ENCODE assay signal across 23 cellular contexts in the genomic region with DNA sequence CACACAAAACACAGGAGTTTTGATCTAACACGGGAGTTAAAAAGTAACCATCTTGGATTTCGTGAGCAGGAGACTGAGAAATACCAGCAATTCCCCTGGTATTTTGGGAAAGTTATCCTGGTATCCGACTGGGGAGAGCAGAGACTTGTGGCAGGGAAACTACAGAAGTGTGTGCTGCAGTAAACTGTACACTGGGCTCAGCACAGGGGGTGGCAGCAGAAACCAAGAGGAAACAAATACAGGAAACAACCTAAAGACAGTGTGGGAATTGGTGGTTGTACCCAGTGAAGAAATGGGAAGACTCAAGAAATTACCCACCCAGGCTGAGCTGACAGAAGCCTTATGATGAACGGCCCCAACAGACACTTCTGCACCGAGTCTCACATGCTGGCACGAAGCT.
A peak's percentile ranks its signal among the peaks of the same experiment; 100 is the strongest.
DNase-seq lines count a peak whose midpoint lies in the region; ATAC-seq, FAIRE-seq and TF ChIP-seq lines count a peak whose summit lies in the region.
"Had no signal": no experiment of that assay in that cellular context is flagged by ENCODE, and none has a peak within 500 bp of the region (broad histone marks: within the 10 kb centered on the region; RNA-seq: fewer than 3 reads in every experiment).

No MANE protein-coding gene starts in this region.

- FAIRE-seq in K562 (lab: Jason Lieb, UNC) (peak; percentile 48), HepG2 (lab: Jason Lieb, UNC) (no peak)
- FAIRE-seq: GM19239 had no signal

- no peaks in the 10 kb centered on the region for H3K9me1 ChIP-seq in K562 (ENCODE audit: control insufficient read depth, insufficient read depth, low read length)

- peaks cover 0 to 7% of the 10 kb centered on the region in 2 experiments; a peak in 2 of 5 replicates for H3K4me1 ChIP-seq in K562 (replicated peaks in 1 of 2; ENCODE audit: control insufficient read depth in 2 of 2, insufficient read depth in 2 of 2, low read length in 2 of 2)
- H3K4me1 ChIP-seq in HepG2 (ENCODE audit: insufficient read depth, low read length), result peaks cover 61% of the 10 kb centered on the region
- H3K4me1 ChIP-seq in stomach smooth muscle (ENCODE audit: control insufficient read depth, insufficient read depth, low read length), result peaks cover 30% of the 10 kb centered on the region
- H3K4me1 ChIP-seq: BE2C had no signal

- no peak overlapping the region for H3K4me2 ChIP-seq in K562 (ENCODE audit: insufficient read depth, low read length)
- H3K4me2 ChIP-seq in HepG2 (ENCODE audit: low read depth, low read length), result no peak overlapping the region

- H3K36me3 ChIP-seq in K562 (ENCODE audit: control insufficient read depth, insufficient read depth, low read length) (peaks cover 15% of the 10 kb centered on the region), HepG2 (replicated peaks in 1 of 2; ENCODE audit: control insufficient read depth in 1 of 2, insufficient read depth in 2 of 2, low read length in 2 of 2) (peaks cover 19 to 50% of the 10 kb centered on the region in 2 experiments), stomach smooth muscle (ENCODE audit: control insufficient read depth in 2 of 2, insufficient read depth in 2 of 2, low read length in 2 of 2) (peaks cover 4 to 6% of the 10 kb centered on the region in 2 donors)
- H3K36me3 ChIP-seq: thyroid gland had no signal

- H3K9ac ChIP-seq in K562 (ENCODE audit: insufficient read depth in 1 of 2, low read depth in 2 of 2, low read length in 2 of 2) (no peak overlapping the region), HepG2 (ENCODE audit: insufficient read depth, low read depth, low read length) (no peak overlapping the region), stomach smooth muscle (ENCODE audit: low read length in 2 of 2) (peak overlapping the region in 1 of 2 donors; percentile 29)

- TF ChIP-seq POLR2A in K562 (conservative IDR thresholded peaks at IDR 0.05) (no peak), HepG2 (IDR thresholded peaks at IDR 0.05; ENCODE audit: insufficient read depth in 1 of 2, low read depth in 2 of 2, low read length in 2 of 2) (no peak)

- WGBS in K562 (ENCODE audit: insufficient coverage, low coverage, missing lambda C conversion rate), result 73% methylated on average over 6 of the region's 6 CpGs
- 82% methylated on average over 6 of the region's 6 CpGs for WGBS in HepG2 (ENCODE audit: low lambda C conversion rate)

- in situ Hi-C loops in KBM-7 (cut with MboI; ENCODE audit: low pct_unique_long_range_greater_than_20kb, low sequenced_read_pairs) (no loop called here), K562 (cut with MboI) (no loop called here), HepG2 (cut with HindIII; ENCODE audit: extremely low pct_ligation_motif_present, low pct_unique_long_range_greater_than_20kb) (no loop called here)

- H4K20me1 ChIP-seq in K562 (replicated peaks; ENCODE audit: control insufficient read depth, insufficient read depth, low read length), result no peaks in the 10 kb centered on the region
- peaks cover 10% of the 10 kb centered on the region; the same call in 1 of the 2 replicates for H4K20me1 ChIP-seq in HepG2 (ENCODE audit: insufficient read depth, low read length)

- BruUV-seq in K562 (replicated peaks; lab: Mats Ljungman, UMichigan) (no TSS peak), HepG2 (replicated peaks; lab: Mats Ljungman, UMichigan) (no TSS peak)

- H3K9me3 ChIP-seq in K562 (replicated peaks; ENCODE audit: control insufficient read depth, insufficient read depth, low read depth, low read length), result no peaks in the 10 kb centered on the region
- H3K9me3 ChIP-seq in HepG2 (ENCODE audit: low read length), result no peaks in the 10 kb centered on the region
- peaks cover 0 to 5% of the 10 kb centered on the region in 2 donors for H3K9me3 ChIP-seq in stomach smooth muscle (ENCODE audit: control insufficient read depth in 2 of 2, low read length in 2 of 2)
- H3K9me3 ChIP-seq: BE2C, right lobe of liver, thyroid gland had no signal

- DNase-seq in KBM-7 (peak; percentile 32), K562 (ENCODE audit: extremely low read depth in 1 of 4, low spot score in 3 of 4) (no peak), HepG2 (ENCODE audit: low spot score) (no peak), NCI-H2171 (lab: John Stamatoyannopoulos, UW) (no peak)
- DNase-seq: activated CD8-positive, alpha-beta memory T cell treated with anti-CD3 and anti-CD28 coated beads for 24 hours; activated T-cell treated with anti-CD3 and anti-CD28 coated beads, Interleukin-2, amount 50 U/mL, for 72 hours; BE2C; foreskin melanocyte; GDM1; GOT3; MG63; NCI-H774; occipital lobe; right lobe of liver; T-helper 9 cell; thyroid gland had no signal

- intact Hi-C loops in K562 (cut with micrococcal nuclease), result no loop called here
- intact Hi-C loops in HepG2 (cut with micrococcal nuclease; ENCODE audit: unreplicated experiment), result loop anchor here (5.0 kb wide), 2 partner anchors 94 to 184 kb away; no protein-coding TSS in a partner anchor

- POLR2A ChIA-PET in K562 (lab: Yijun Ruan, JAX), result interaction anchor here (0.6 kb wide), 1 partner anchor 382 kb away, joined by 4 read pairs; no protein-coding TSS in a partner anchor
- POLR2A ChIA-PET in HepG2 (lab: Yijun Ruan, JAX), result no interaction called here

- no peaks in the 10 kb centered on the region for H3K27me3 ChIP-seq in K562 (ENCODE audit: control insufficient read depth in 2 of 2, insufficient read depth in 2 of 2, low read length in 2 of 2)
- H3K27me3 ChIP-seq in HepG2 (ENCODE audit: control insufficient read depth in 1 of 2, insufficient read depth in 2 of 2, low read length in 2 of 2), result no peaks in the 10 kb centered on the region
- no peaks in the 10 kb centered on the region for H3K27me3 ChIP-seq in stomach smooth muscle (ENCODE audit: control insufficient read depth in 1 of 2, insufficient read depth in 2 of 2, low read length in 2 of 2)
- H3K27me3 ChIP-seq: BE2C, MG63, right lobe of liver, thyroid gland had no signal

- CTCF ChIA-PET in K562 (lab: Yijun Ruan, JAX; ENCODE audit: low intra/inter-chr PET ratio) (no interaction called here), HepG2 (lab: Yijun Ruan, JAX; ENCODE audit: low intra/inter-chr PET ratio, low total read pairs) (no interaction called here)

- no peaks in the 10 kb centered on the region for H3K79me2 ChIP-seq in K562 (ENCODE audit: control insufficient read depth, insufficient read depth, low read length)
- peaks cover 2% of the 10 kb centered on the region for H3K79me2 ChIP-seq in HepG2 (ENCODE audit: insufficient read depth, low read length)

- TF ChIP-seq RAD21 in K562 (CRISPR knock-in tag; conservative IDR thresholded peaks at IDR 0.05 in 1 of 2, IDR thresholded peaks at IDR 0.05 in 1 of 2) (no peak), HepG2 (CRISPR knock-in tag; IDR thresholded peaks at IDR 0.05) (no peak)

- ATAC-seq in K562 (no peak), HepG2 (peak; percentile 60), GM18873 (IDR thresholded peaks at IDR 0.05; ENCODE audit: low FRiP score, unreplicated experiment) (no peak), GM21529 (IDR thresholded peaks at IDR 0.05; ENCODE audit: unreplicated experiment) (no peak)
- ATAC-seq: activated CD4-positive, CD25-positive, alpha-beta regulatory T cell treated with anti-CD3 and anti-CD28 coated beads, Interleukin-2, amount 50 U/mL, for 24 hours; activated naive CD4-positive, alpha-beta T cell treated with anti-CD3 and anti-CD28 coated beads, Interleukin-2, amount 50 U/mL, for 72 hours; activated T-cell treated with anti-CD3 and anti-CD28 coated beads, Interleukin-2, amount 50 U/mL, for 72 hours; stimulated activated memory B cell treated with anti-CD40 and anti-IgM and Interleukin-4, amounts not matched to agents 10 μg/mL and 1 μg/mL and 100 μg/mL, for 72 hours had no signal

- TF ChIP-seq EP300 in K562 (IDR thresholded peaks at IDR 0.05; ENCODE audit: low read length), result no peak
- TF ChIP-seq EP300 in HepG2 (IDR thresholded peaks at IDR 0.05; ENCODE audit: low read depth in 2 of 2, low read length in 2 of 2), result no peak
- TF ChIP-seq EP300 in HepG2 (CRISPR knock-in tag; IDR thresholded peaks at IDR 0.05; ENCODE audit: borderline replicate concordance), result no peak

- H3K4me3 ChIP-seq in K562, result no peak overlapping the region
- no peak overlapping the region for H3K4me3 ChIP-seq in HepG2 (replicated peaks in 1 of 3; ENCODE audit: insufficient read depth in 1 of 3, low read depth in 2 of 3, low read length in 3 of 3)
- peak overlapping the region in 1 of 2 donors; percentile 30 for H3K4me3 ChIP-seq in stomach smooth muscle (ENCODE audit: low read length in 2 of 2)
- H3K4me3 ChIP-seq: MG63, right lobe of liver, thyroid gland had no signal

- H3K27ac ChIP-seq in K562 (ENCODE audit: extremely low read depth, low read depth, low read length) (no peak overlapping the region), HepG2 (ENCODE audit: extremely low read length, insufficient read depth, low read length) (peak overlapping the region; percentile 7), stomach smooth muscle (ENCODE audit: low read length) (peak overlapping the region; percentile 46)

- H2AFZ ChIP-seq in K562 (ENCODE audit: low read depth, low read length) (no peak overlapping the region), HepG2 (ENCODE audit: low read length) (no peak overlapping the region)

- TF ChIP-seq CTCF in K562 (IDR thresholded peaks at IDR 0.05 in 2 of 3, conservative IDR thresholded peaks at IDR 0.05 in 1 of 3; ENCODE audit: insufficient read depth in 2 of 3, low read depth in 1 of 3, low read length in 3 of 3), result no peak
- peak; percentile 59 for TF ChIP-seq CTCF in HepG2 (CRISPR knock-in tag; IDR thresholded peaks at IDR 0.05)

TF ChIP-seq in HepG2, 621 proteins besides CTCF, POLR2A, EP300 and RAD21 (continues in another document):
- peak; percentile 48 for TF ChIP-seq STAG1 (CRISPR knock-in tag; IDR thresholded peaks at IDR 0.05)
- peak; percentile 11; the same call in 1 of the 2 replicates for TF ChIP-seq ETV5 (CRISPR knock-in tag; IDR thresholded peaks at IDR 0.05; ENCODE audit: borderline replicate concordance)
- peak; percentile 37 for TF ChIP-seq TEAD3 (CRISPR knock-in tag; optimal IDR thresholded peaks at IDR 0.05; ENCODE audit: borderline replicate concordance)
- TF ChIP-seq MNT (IDR thresholded peaks at IDR 0.05), result no peak
